In genomic region chr13:40187324-40187795, GRCh38 we compare ENCODE assay signal across 1 cellular context.
TF ChIP-seq lines count a peak whose summit lies in the region.

No MANE protein-coding gene starts in this region.

TF ChIP-seq in GM23338, 12 proteins besides CTCF, POLR2A, EP300 and RAD21 (continued from another document):
- TF ChIP-seq ZNF462 (CRISPR knock-in tag; IDR thresholded peaks at IDR 0.05) = no peak
